In the genomic region with DNA sequence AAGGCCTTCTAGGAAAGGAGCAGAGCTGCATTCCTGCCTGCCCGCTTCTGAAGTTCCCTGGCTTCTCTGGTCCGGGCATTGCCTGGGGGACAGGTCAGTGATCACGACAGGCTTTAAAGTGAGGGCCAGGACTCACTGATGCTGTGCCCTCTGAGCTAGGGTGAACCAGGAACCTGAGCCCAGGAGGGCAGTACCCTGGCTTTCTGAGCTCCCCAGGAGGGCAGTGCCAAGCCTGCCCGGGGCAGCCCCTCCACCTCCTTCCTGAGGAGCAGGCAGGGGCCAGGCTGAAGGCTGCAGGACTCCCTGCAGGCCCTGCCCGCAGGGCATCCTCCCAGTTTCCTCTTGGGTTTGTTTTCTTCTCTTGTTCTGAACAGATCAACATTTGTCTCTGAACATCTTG, we compare ENCODE assay signal across 28 cellular contexts.
"Had no signal": no experiment of that assay in that cellular context is flagged by ENCODE, and none has a peak within 500 bp of the region (broad histone marks: within the 10 kb centered on the region; RNA-seq: fewer than 3 reads in every experiment).

No MANE protein-coding gene starts in this region.

- H3K36me3 ChIP-seq: cardiac muscle cell, gastrocnemius medialis, left ventricle myocardium inferior, neutrophil, pancreas, sigmoid colon, thyroid gland, upper lobe of right lung had no signal

- H3K27ac ChIP-seq: ascending aorta, cardiac muscle cell, gastrocnemius medialis, left ventricle myocardium inferior, neutrophil, psoas muscle, sigmoid colon, SK-N-MC, stomach, thyroid gland, upper lobe of right lung had no signal

- H3K27ac Mint-ChIP-seq: activated naive CD8-positive, alpha-beta T cell treated with anti-CD3 and anti-CD28 coated beads, Interleukin-2, amount 10 ng/mL, durations not matched to agents 7 days and 5 days; effector memory CD8-positive, alpha-beta T cell; nephron; stimulated activated naive B cell treated with anti-CD40 and anti-IgM and Interleukin-4, amounts not matched to agents 10 μg/mL and 1 μg/mL and 100 μg/mL, for 72 hours; T-helper 1 cell treated with Interleukin-12 subunit alpha and Interleukin-12 subunit beta and Interleukin-4 antibody, amounts not matched to agents 30 μg/mL and 1 μg/mL, for 36 hours had no signal

- H3K27me3 ChIP-seq: ascending aorta, pancreas, thyroid gland, upper lobe of right lung had no signal

- H3K36me3 Mint-ChIP-seq: activated naive CD8-positive, alpha-beta T cell treated with anti-CD3 and anti-CD28 coated beads, Interleukin-2, amount 10 ng/mL, durations not matched to agents 7 days and 5 days; brain; stimulated activated naive B cell treated with anti-CD40 and anti-IgM and Interleukin-4, amounts not matched to agents 10 μg/mL and 1 μg/mL and 100 μg/mL, for 72 hours had no signal

- H3K9me3 Mint-ChIP-seq: activated naive CD8-positive, alpha-beta T cell treated with anti-CD3 and anti-CD28 coated beads, Interleukin-2, amount 10 ng/mL, durations not matched to agents 7 days and 5 days; brain; effector memory CD8-positive, alpha-beta T cell; nephron; T-helper 1 cell treated with Interleukin-12 subunit alpha and Interleukin-12 subunit beta and Interleukin-4 antibody, amounts not matched to agents 30 μg/mL and 1 μg/mL, for 36 hours had no signal

- H3K4me1 ChIP-seq: gastrocnemius medialis, psoas muscle had no signal

- H3K9me3 ChIP-seq: ascending aorta, gastrocnemius medialis, left ventricle myocardium inferior, neutrophil, pancreas, psoas muscle, sigmoid colon, stomach, thyroid gland, upper lobe of right lung had no signal

- H3K4me3 ChIP-seq: ascending aorta, cardiac muscle cell, gastrocnemius medialis, left ventricle myocardium inferior, pancreas, psoas muscle, sigmoid colon, SK-N-MC, stomach, thyroid gland, upper lobe of right lung had no signal

- H3K4me3 Mint-ChIP-seq: activated naive CD8-positive, alpha-beta T cell treated with anti-CD3 and anti-CD28 coated beads, Interleukin-2, amount 10 ng/mL, durations not matched to agents 7 days and 5 days; effector memory CD8-positive, alpha-beta T cell; nephron; stimulated activated naive B cell treated with anti-CD40 and anti-IgM and Interleukin-4, amounts not matched to agents 10 μg/mL and 1 μg/mL and 100 μg/mL, for 72 hours; T-helper 1 cell treated with Interleukin-12 subunit alpha and Interleukin-12 subunit beta and Interleukin-4 antibody, amounts not matched to agents 30 μg/mL and 1 μg/mL, for 36 hours had no signal

- DNase-seq: activated CD4-positive, alpha-beta T cell treated with anti-CD3 and anti-CD28 coated beads, Interleukin-2, amount 50 U/mL, for 1 hour; activated CD4-positive, CD25-positive, alpha-beta regulatory T cell treated with anti-CD3 and anti-CD28 coated beads, Interleukin-2, amount 50 U/mL, for 72 hours; activated effector memory CD4-positive, alpha-beta T cell treated with Interleukin-2 at 50 U/mL for 16 hours; activated naive CD4-positive, alpha-beta T cell treated with Interleukin-2 at 50 U/mL for 16 hours; activated naive CD8-positive, alpha-beta T cell treated with anti-CD3 and anti-CD28 coated beads, Interleukin-2, amount 10 ng/mL, durations not matched to agents 7 days and 5 days; cortex of kidney; effector memory CD8-positive, alpha-beta T cell; erythroblast; gastrocnemius medialis; glutamatergic neuron; left ventricle myocardium inferior; psoas muscle; sigmoid colon; small intestine; stimulated activated CD4-positive, alpha-beta T cell treated with anti-CD3 and anti-CD28 coated beads, Interleukin-4, amount 100 ng/mL, for 4 hours; stimulated activated naive B cell treated with anti-CD40 and anti-IgM and Interleukin-4, amounts not matched to agents 10 μg/mL and 1 μg/mL and 100 μg/mL, for 72 hours; stomach; T1000; thyroid gland; upper lobe of right lung had no signal

- ATAC-seq: effector memory CD8-positive, alpha-beta T cell; gastrocnemius medialis; pancreas; psoas muscle; upper lobe of right lung had no signal

- H3K27me3 Mint-ChIP-seq: effector memory CD8-positive, alpha-beta T cell had no signal
